Comparison of ENCODE assay signal across 12 cellular contexts in the genomic region with DNA sequence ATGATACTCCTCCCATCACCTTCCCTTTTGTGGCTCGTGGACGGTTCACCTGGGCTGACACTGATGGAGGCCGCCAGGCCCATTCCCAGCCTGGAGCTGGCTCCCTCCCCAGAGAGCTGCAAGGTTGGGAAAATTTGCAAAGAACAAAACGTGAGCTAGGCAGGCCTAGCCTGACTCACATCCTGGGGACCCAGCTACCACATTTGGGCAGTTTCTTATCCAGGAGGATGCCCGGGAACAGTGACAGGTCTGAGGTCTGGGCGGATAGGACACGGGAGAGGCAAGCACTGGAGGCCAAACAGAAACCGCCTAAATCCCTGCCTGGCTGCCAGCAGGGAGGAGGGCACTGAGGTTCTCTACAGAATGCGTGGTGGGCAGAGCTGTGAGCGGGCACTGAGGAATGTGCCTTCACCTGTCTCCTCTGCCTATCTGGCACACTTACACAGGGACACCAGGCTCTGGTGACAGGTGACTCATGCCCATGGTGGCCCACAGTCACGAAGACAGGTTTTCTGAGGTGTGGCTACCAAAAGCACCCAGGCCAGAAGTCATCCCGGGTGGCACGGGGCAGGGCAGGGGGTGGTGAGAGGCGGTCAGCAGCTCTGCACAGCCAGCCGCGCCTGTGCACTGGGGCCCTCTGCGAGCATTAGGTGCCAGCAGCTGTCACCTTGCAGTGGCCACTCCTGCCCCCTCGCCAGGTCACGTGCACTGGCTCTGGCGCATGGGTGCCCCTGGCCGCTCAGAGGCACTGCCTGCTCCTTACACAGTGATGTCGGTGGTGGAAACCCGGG. TPM values are rescaled to one million over a fixed set of nuclear protein-coding genes. Genes with fewer than 3 reads are reported as not detected.
DNase-seq lines count a peak whose midpoint lies in the region; ATAC-seq and TF ChIP-seq lines count a peak whose summit lies in the region.
"Had no signal": no experiment of that assay in that cellular context is flagged by ENCODE, and none has a peak within 500 bp of the region (broad histone marks: within the 10 kb centered on the region; RNA-seq: fewer than 3 reads in every experiment).

No MANE protein-coding gene starts in this region.

- intact Hi-C loops in CD4-positive, alpha-beta T cell (cut with DNase I, micrococcal nuclease), result no loop called here

- peak overlapping the region; percentile 32 for H3K27ac ChIP-seq in CD4-positive, alpha-beta T cell (ENCODE audit: low read depth, low read length)
- no peak overlapping the region for H3K27ac ChIP-seq in osteoblast (ENCODE audit: low read depth, low read length)
- H3K27ac ChIP-seq: colonic mucosa had no signal

- no peaks in the 10 kb centered on the region for H3K27me3 Mint-ChIP-seq in CD4-positive, alpha-beta T cell
- peaks cover 2% of the 10 kb centered on the region for H3K27me3 Mint-ChIP-seq in IgD-negative memory B cell
- H3K27me3 Mint-ChIP-seq in central memory CD8-positive, alpha-beta T cell, result no peaks in the 10 kb centered on the region
- H3K27me3 Mint-ChIP-seq: activated CD4-positive, alpha-beta T cell treated with anti-CD3 and anti-CD28 coated beads, Interleukin-2, amount 10 ng/mL, durations not matched to agents 7 days and 5 days had no signal

- H3K4me3 ChIP-seq in osteoblast (ENCODE audit: insufficient read depth, low read length), result no peak overlapping the region
- H3K4me3 ChIP-seq: colonic mucosa had no signal

- H2AFZ ChIP-seq in osteoblast (ENCODE audit: low read length), result no peak overlapping the region

- no peak for ATAC-seq in CD4-positive, alpha-beta T cell (ENCODE audit: poor library complexity)
- no peak for ATAC-seq in central memory CD8-positive, alpha-beta T cell (replicated peaks; ENCODE audit: extremely low read depth, poor library complexity, severe bottlenecking)
- ATAC-seq in GM21390 (IDR thresholded peaks at IDR 0.05; ENCODE audit: unreplicated experiment) (no peak), HG02981 (IDR thresholded peaks at IDR 0.05; ENCODE audit: unreplicated experiment) (no peak), GM19023 (IDR thresholded peaks at IDR 0.05; ENCODE audit: unreplicated experiment) (no peak)

- H3K4me1 ChIP-seq in osteoblast (ENCODE audit: insufficient read depth, low read length), result peaks cover 58% of the 10 kb centered on the region

- peaks cover 51% of the 10 kb centered on the region for H3K4me1 Mint-ChIP-seq in CD4-positive, alpha-beta T cell (ENCODE audit: low read depth)
- peaks cover 44 to 55% (median 53%) of the 10 kb centered on the region in 3 donors for H3K4me1 Mint-ChIP-seq in IgD-negative memory B cell
- H3K4me1 Mint-ChIP-seq in central memory CD8-positive, alpha-beta T cell, result peaks cover 58% of the 10 kb centered on the region

- peak overlapping the region; percentile 71 for H3K27ac Mint-ChIP-seq in CD4-positive, alpha-beta T cell
- H3K27ac Mint-ChIP-seq in IgD-negative memory B cell, result peak overlapping the region; percentile 23 to 94 (median 24)
- H3K27ac Mint-ChIP-seq in central memory CD8-positive, alpha-beta T cell (ENCODE audit: low read depth), result peak overlapping the region; percentile 5

- H3K36me3 ChIP-seq in osteoblast (ENCODE audit: insufficient read depth, low read length), result no peaks in the 10 kb centered on the region
- H3K36me3 ChIP-seq: colonic mucosa had no signal

- H3K4me3 Mint-ChIP-seq in CD4-positive, alpha-beta T cell, result no peak overlapping the region
- H3K4me3 Mint-ChIP-seq in IgD-negative memory B cell, result peak overlapping the region in 3 of 4 donors; percentile 46 to 93 (median 92)
- H3K4me3 Mint-ChIP-seq in central memory CD8-positive, alpha-beta T cell, result no peak overlapping the region
- H3K4me3 Mint-ChIP-seq: activated CD4-positive, alpha-beta T cell treated with anti-CD3 and anti-CD28 coated beads, Interleukin-2, amount 10 ng/mL, durations not matched to agents 7 days and 5 days had no signal

- POLR2A ChIA-PET in CD4-positive, alpha-beta T cell (lab: Charles Lee), result interaction anchor here (1.6 kb wide), 1 partner anchor 34 kb away, joined by 4 read pairs; a partner anchor contains a TSS

- H3K4me2 ChIP-seq in osteoblast (ENCODE audit: insufficient read depth, low read length), result no peak overlapping the region

- DNase-seq in CD4-positive, alpha-beta T cell, result no peak
- DNase-seq in central memory CD8-positive, alpha-beta T cell (ENCODE audit: low spot score in 2 of 2), result no peak
- DNase-seq in osteoblast (ENCODE audit: insufficient read length, low spot score, missing footprints) (peak; percentile 84), NCI-H526 (lab: John Stamatoyannopoulos, UW) (no peak)
- DNase-seq: activated CD4-positive, alpha-beta T cell treated with anti-CD3 and anti-CD28 coated beads, Interleukin-2, amount 10 ng/mL, durations not matched to agents 7 days and 5 days; colonic mucosa; GDM1; NCI-H524 had no signal

- H3K9me3 Mint-ChIP-seq in CD4-positive, alpha-beta T cell, result no peaks in the 10 kb centered on the region
- H3K9me3 Mint-ChIP-seq in IgD-negative memory B cell, result no peaks in the 10 kb centered on the region
- H3K9me3 Mint-ChIP-seq in central memory CD8-positive, alpha-beta T cell, result no peaks in the 10 kb centered on the region
- H3K9me3 Mint-ChIP-seq: activated CD4-positive, alpha-beta T cell treated with anti-CD3 and anti-CD28 coated beads, Interleukin-2, amount 10 ng/mL, durations not matched to agents 7 days and 5 days had no signal

- peaks cover 10% of the 10 kb centered on the region for H3K36me3 Mint-ChIP-seq in CD4-positive, alpha-beta T cell (ENCODE audit: low read depth)
- H3K36me3 Mint-ChIP-seq in IgD-negative memory B cell, result peaks cover 1% of the 10 kb centered on the region
- H3K36me3 Mint-ChIP-seq in central memory CD8-positive, alpha-beta T cell (ENCODE audit: insufficient read depth), result peaks cover 8% of the 10 kb centered on the region

- peaks cover 75% of the 10 kb centered on the region for H4K20me1 ChIP-seq in osteoblast (ENCODE audit: insufficient read depth, low read length)

- peaks cover 92% of the 10 kb centered on the region for H3K79me2 ChIP-seq in osteoblast (ENCODE audit: insufficient read depth, low read length)

- TF ChIP-seq CTCF in CD4-positive, alpha-beta T cell (IDR thresholded peaks at IDR 0.05), result no peak
- no peak for TF ChIP-seq CTCF in osteoblast (IDR thresholded peaks at IDR 0.05; ENCODE audit: extremely low read depth, low read depth, low read length)

- CTCF ChIA-PET in CD4-positive, alpha-beta T cell (lab: Charles Lee), result interaction anchor here (1.0 to 2.2 kb wide), 2 partner anchors 7 to 23 kb away, joined by 3 to 8 read pairs; a partner anchor contains a TSS

- no peaks in the 10 kb centered on the region for H3K27me3 ChIP-seq in CD4-positive, alpha-beta T cell (ENCODE audit: control insufficient read depth, insufficient read depth, low read length)
- H3K27me3 ChIP-seq in osteoblast (ENCODE audit: insufficient read depth, low read length), result no peaks in the 10 kb centered on the region
- H3K27me3 ChIP-seq: colonic mucosa had no signal

- no peaks in the 10 kb centered on the region for H3K9me3 ChIP-seq in CD4-positive, alpha-beta T cell (ENCODE audit: control insufficient read depth, low read length)
- H3K9me3 ChIP-seq in osteoblast (ENCODE audit: low read depth, low read length), result no peaks in the 10 kb centered on the region
- H3K9me3 ChIP-seq: colonic mucosa had no signal

RNA-seq across cellular contexts. Expression of a gene that starts 23.2 kb away (rescaled TPM):
- 10 to 100 TPM; 39.3 to 40.9 TPM for total RNA-seq in CD4-positive, alpha-beta T cell
- 23.7 TPM for polyA plus RNA-seq in IgD-negative memory B cell
- 83.2 and 84.9 TPM in 2 replicates for total RNA-seq in osteoblast

RNA-seq across cellular contexts. Expression of a gene that starts 25.3 kb away (rescaled TPM):
- 10 to 100 TPM; 27.5 to 27.8 TPM for total RNA-seq in CD4-positive, alpha-beta T cell
- polyA plus RNA-seq in IgD-negative memory B cell, result 6.9 TPM
- 3.6 and 5.6 TPM in 2 replicates for total RNA-seq in osteoblast

RNA-seq across cellular contexts. Expression of a gene that starts 33.8 kb away (rescaled TPM):
- total RNA-seq in CD4-positive, alpha-beta T cell, result 10 to 100 TPM; 10.3 to 11.0 TPM
- 9.7 TPM for polyA plus RNA-seq in IgD-negative memory B cell
- 6.8 and 6.9 TPM in 2 replicates for total RNA-seq in osteoblast

RNA-seq across cellular contexts. Expression of a gene that starts 38.6 kb away (rescaled TPM):
- 1 to 10 TPM; 1.7 to 1.8 TPM for total RNA-seq in CD4-positive, alpha-beta T cell
- polyA plus RNA-seq in IgD-negative memory B cell, result not detected
- 2.4 and 2.5 TPM in 2 replicates for total RNA-seq in osteoblast

Comparison
In these comparisons a context has a peak if more than half of its experiments do, and no peak if none do; other contexts are left out.
1. H3K27ac Mint-ChIP-seq: peak in every context shown above with its lines; median percentile 71 in CD4-positive, alpha-beta T cell; 24 in IgD-negative memory B cell; 5 in central memory CD8-positive, alpha-beta T cell.
2. H3K4me3 Mint-ChIP-seq: peak in IgD-negative memory B cell (3 of 4); none in CD4-positive, alpha-beta T cell (single experiment) and central memory CD8-positive, alpha-beta T cell (single experiment).